ENCODE assay signal across 1 cellular context in the genomic region with DNA sequence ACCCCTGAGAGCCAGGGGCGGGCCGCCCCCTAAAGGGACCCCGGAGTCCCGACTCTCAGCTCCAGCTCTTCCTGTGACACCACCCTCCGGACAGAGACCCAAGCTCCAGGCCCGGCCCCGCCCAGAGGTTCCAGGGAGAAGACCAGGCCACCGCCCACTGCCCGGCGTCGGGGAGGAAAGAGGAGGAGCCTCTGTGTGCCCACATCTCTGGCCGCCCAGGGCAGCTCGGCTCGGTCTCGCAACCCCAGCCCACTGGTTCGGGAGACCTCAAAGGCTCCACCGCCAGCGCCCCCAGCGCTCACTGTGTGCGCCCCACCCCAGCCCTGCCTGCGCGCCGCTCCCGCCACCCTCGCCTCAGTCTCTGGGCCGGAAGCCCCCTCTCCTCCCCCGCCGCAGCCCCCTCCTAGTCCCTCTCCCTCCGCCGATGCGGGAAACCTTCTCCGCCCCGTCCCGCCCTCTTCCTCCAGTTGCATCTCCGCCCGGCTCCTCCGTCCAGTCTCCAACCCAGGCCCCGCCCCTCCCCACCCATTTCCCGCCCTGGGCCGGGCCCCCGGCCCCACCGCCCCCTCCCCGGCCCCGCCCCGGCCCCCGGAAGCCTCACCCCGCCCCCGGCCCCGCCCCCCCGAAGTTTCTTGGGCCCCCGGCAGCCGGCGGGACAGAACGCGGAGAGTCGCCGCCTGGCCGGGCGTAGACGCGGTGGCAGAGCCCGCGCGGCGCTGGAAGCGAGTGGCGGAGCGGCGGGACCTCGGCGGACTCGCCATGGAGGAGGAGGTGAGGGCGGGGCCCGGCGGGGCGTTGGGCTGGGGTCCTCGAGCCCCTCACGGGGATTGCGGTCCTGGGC.
TF ChIP-seq lines count a peak whose summit lies in the region.

A gene with protein sequence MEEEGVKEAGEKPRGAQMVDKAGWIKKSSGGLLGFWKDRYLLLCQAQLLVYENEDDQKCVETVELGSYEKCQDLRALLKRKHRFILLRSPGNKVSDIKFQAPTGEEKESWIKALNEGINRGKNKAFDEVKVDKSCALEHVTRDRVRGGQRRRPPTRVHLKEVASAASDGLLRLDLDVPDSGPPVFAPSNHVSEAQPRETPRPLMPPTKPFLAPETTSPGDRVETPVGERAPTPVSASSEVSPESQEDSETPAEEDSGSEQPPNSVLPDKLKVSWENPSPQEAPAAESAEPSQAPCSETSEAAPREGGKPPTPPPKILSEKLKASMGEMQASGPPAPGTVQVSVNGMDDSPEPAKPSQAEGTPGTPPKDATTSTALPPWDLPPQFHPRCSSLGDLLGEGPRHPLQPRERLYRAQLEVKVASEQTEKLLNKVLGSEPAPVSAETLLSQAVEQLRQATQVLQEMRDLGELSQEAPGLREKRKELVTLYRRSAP (plus strand): TSS at position 658 of the 841 bp plus-strand sequence. CDS start 102 bp downstream, at position 760.

TF ChIP-seq in HepG2, 621 proteins besides CTCF, POLR2A, EP300 and RAD21 (continued from another document and continues in another):
- TF ChIP-seq ATF2 (CRISPR knock-in tag; IDR thresholded peaks at IDR 0.05): no peak
- TF ChIP-seq ZBED4 (CRISPR knock-in tag; IDR thresholded peaks at IDR 0.05; ENCODE audit: borderline replicate concordance): no peak
- TF ChIP-seq, protein P1, sequence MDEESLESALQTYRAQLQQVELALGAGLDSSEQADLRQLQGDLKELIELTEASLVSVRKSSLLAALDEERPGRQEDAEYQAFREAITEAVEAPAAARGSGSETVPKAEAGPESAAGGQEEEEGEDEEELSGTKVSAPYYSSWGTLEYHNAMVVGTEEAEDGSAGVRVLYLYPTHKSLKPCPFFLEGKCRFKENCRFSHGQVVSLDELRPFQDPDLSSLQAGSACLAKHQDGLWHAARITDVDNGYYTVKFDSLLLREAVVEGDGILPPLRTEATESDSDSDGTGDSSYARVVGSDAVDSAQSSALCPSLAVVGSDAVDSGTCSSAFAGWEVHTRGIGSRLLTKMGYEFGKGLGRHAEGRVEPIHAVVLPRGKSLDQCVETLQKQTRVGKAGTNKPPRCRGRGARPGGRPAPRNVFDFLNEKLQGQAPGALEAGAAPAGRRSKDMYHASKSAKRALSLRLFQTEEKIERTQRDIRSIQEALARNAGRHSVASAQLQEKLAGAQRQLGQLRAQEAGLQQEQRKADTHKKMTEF (CRISPR knock-in tag; IDR thresholded peaks at IDR 0.05): peak; percentile 47; the same call in 1 of the 2 replicates
- TF ChIP-seq, protein P2, sequence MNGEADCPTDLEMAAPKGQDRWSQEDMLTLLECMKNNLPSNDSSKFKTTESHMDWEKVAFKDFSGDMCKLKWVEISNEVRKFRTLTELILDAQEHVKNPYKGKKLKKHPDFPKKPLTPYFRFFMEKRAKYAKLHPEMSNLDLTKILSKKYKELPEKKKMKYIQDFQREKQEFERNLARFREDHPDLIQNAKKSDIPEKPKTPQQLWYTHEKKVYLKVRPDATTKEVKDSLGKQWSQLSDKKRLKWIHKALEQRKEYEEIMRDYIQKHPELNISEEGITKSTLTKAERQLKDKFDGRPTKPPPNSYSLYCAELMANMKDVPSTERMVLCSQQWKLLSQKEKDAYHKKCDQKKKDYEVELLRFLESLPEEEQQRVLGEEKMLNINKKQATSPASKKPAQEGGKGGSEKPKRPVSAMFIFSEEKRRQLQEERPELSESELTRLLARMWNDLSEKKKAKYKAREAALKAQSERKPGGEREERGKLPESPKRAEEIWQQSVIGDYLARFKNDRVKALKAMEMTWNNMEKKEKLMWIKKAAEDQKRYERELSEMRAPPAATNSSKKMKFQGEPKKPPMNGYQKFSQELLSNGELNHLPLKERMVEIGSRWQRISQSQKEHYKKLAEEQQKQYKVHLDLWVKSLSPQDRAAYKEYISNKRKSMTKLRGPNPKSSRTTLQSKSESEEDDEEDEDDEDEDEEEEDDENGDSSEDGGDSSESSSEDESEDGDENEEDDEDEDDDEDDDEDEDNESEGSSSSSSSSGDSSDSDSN (CRISPR knock-in tag; IDR thresholded peaks at IDR 0.05): 0 out of 2 replicates have a peak, but pooled peaks have one; percentile 19
- no peak for TF ChIP-seq ZNF224 (CRISPR knock-in tag; IDR thresholded peaks at IDR 0.05)
- no peak for TF ChIP-seq HOXA9 (CRISPR knock-in tag; IDR thresholded peaks at IDR 0.05; ENCODE audit: borderline replicate concordance)
- no peak for TF ChIP-seq WIZ (CRISPR knock-in tag; IDR thresholded peaks at IDR 0.05)
- TF ChIP-seq ZBTB1 (CRISPR knock-in tag; IDR thresholded peaks at IDR 0.05; ENCODE audit: borderline replicate concordance): no peak
- TF ChIP-seq ZSCAN29 (CRISPR knock-in tag; conservative IDR thresholded peaks at IDR 0.05): no peak
- TF ChIP-seq MTERF4 (CRISPR knock-in tag; IDR thresholded peaks at IDR 0.05): no peak
- TF ChIP-seq LBX2 (CRISPR knock-in tag; IDR thresholded peaks at IDR 0.05; ENCODE audit: borderline replicate concordance): no peak
- no peak for TF ChIP-seq NFE2L1 (CRISPR knock-in tag; IDR thresholded peaks at IDR 0.05; ENCODE audit: borderline replicate concordance)
- no peak for TF ChIP-seq XRCC5 (optimal IDR thresholded peaks at IDR 0.05; ENCODE audit: low read length)
- TF ChIP-seq, protein P3, sequence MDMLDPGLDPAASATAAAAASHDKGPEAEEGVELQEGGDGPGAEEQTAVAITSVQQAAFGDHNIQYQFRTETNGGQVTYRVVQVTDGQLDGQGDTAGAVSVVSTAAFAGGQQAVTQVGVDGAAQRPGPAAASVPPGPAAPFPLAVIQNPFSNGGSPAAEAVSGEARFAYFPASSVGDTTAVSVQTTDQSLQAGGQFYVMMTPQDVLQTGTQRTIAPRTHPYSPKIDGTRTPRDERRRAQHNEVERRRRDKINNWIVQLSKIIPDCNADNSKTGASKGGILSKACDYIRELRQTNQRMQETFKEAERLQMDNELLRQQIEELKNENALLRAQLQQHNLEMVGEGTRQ (IDR thresholded peaks at IDR 0.05; ENCODE audit: low read depth, low read length): no peak
- TF ChIP-seq, protein P3 (CRISPR knock-in tag; IDR thresholded peaks at IDR 0.05; ENCODE audit: borderline replicate concordance): no peak
- TF ChIP-seq BCL3 (CRISPR knock-in tag; IDR thresholded peaks at IDR 0.05): no peak
- TF ChIP-seq, protein P4, sequence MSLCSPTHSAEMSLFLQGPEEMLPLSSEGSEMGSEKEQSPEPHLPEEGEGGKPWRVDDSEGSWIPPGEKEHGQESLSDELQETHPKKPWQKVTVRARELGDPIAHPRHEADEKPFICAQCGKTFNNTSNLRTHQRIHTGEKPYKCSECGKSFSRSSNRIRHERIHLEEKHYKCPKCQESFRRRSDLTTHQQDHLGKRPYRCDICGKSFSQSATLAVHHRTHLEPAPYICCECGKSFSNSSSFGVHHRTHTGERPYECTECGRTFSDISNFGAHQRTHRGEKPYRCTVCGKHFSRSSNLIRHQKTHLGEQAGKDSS (CRISPR knock-in tag; IDR thresholded peaks at IDR 0.05; ENCODE audit: borderline replicate concordance, low read depth): no peak
- TF ChIP-seq HNF1B (CRISPR knock-in tag; IDR thresholded peaks at IDR 0.05): 0 out of 2 replicates have a peak, but pooled peaks have one; percentile 13
- TF ChIP-seq ZNF761 (CRISPR knock-in tag; conservative IDR thresholded peaks at IDR 0.05): no peak
- TF ChIP-seq ARID2 (CRISPR knock-in tag; IDR thresholded peaks at IDR 0.05; ENCODE audit: borderline replicate concordance): no peak
- TF ChIP-seq MIER2 (CRISPR knock-in tag; IDR thresholded peaks at IDR 0.05): no peak
- TF ChIP-seq ZNF747 (CRISPR knock-in tag; IDR thresholded peaks at IDR 0.05; ENCODE audit: borderline replicate concordance): peak; percentile 61; the same call in 1 of the 2 replicates
- TF ChIP-seq ZBTB7B (CRISPR knock-in tag; IDR thresholded peaks at IDR 0.05): peak; percentile 67; the same call in 1 of the 2 replicates
- TF ChIP-seq POLR2AphosphoS5 (IDR thresholded peaks at IDR 0.05; ENCODE audit: low read depth, low read length): peak; percentile 60
- TF ChIP-seq CAMTA2 (CRISPR knock-in tag; IDR thresholded peaks at IDR 0.05; ENCODE audit: borderline replicate concordance): no peak
- no peak; the same call in 1 of the 2 replicates for TF ChIP-seq ZNF136 (CRISPR knock-in tag; IDR thresholded peaks at IDR 0.05; ENCODE audit: low read depth)
- no peak for TF ChIP-seq YEATS2 (CRISPR knock-in tag; IDR thresholded peaks at IDR 0.05; ENCODE audit: borderline replicate concordance)
- TF ChIP-seq, protein P5, sequence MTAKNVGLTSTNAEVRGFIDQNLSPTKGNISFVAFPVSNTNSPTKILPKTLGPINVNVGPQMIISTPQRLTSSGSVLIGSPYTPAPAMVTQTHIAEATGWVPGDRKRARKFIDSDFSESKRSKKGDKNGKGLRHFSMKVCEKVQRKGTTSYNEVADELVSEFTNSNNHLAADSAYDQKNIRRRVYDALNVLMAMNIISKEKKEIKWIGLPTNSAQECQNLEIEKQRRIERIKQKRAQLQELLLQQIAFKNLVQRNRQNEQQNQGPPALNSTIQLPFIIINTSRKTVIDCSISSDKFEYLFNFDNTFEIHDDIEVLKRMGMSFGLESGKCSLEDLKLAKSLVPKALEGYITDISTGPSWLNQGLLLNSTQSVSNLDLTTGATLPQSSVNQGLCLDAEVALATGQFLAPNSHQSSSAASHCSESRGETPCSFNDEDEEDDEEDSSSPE (CRISPR knock-in tag; IDR thresholded peaks at IDR 0.05): peak; percentile 32; the same call in 1 of the 2 replicates
- TF ChIP-seq ZNF766 (CRISPR knock-in tag; IDR thresholded peaks at IDR 0.05; ENCODE audit: borderline replicate concordance): no peak
- TF ChIP-seq HDAC2 (CRISPR knock-in tag; IDR thresholded peaks at IDR 0.05): no peak
- no peak for TF ChIP-seq ZNF619 (CRISPR knock-in tag; IDR thresholded peaks at IDR 0.05)
